ENCODE assay signal across 12 cellular contexts in genomic region chr9:84711936-84712335, GRCh38. TPM values are rescaled to one million over a fixed set of nuclear protein-coding genes. Genes with fewer than 3 reads are reported as not detected.
DNase-seq lines count a peak whose midpoint lies in the region; ATAC-seq, FAIRE-seq and TF ChIP-seq lines count a peak whose summit lies in the region.
"Had no signal": no experiment of that assay in that cellular context is flagged by ENCODE, and none has a peak within 500 bp of the region (broad histone marks: within the 10 kb centered on the region; RNA-seq: fewer than 3 reads in every experiment).

No MANE protein-coding gene starts in this region.

- H3K36me3 ChIP-seq in adrenal gland (replicated peaks in 1 of 2), result no peaks in the 10 kb centered on the region
- no peaks in the 10 kb centered on the region for H3K36me3 ChIP-seq in kidney (ENCODE audit: control insufficient read depth in 1 of 2, insufficient read depth in 2 of 2, low read length in 2 of 2)
- H3K36me3 ChIP-seq in upper lobe of left lung, result no peaks in the 10 kb centered on the region

- peaks cover 15% of the 10 kb centered on the region for H3K4me1 Mint-ChIP-seq in activated CD4-positive, alpha-beta T cell treated with anti-CD3 and anti-CD28 coated beads, Interleukin-2, amount 10 ng/mL, durations not matched to agents 7 days and 5 days

- no peak overlapping the region for H3K9ac ChIP-seq in kidney (ENCODE audit: low read length in 2 of 2)

- H3K36me3 Mint-ChIP-seq in activated CD4-positive, alpha-beta T cell treated with anti-CD3 and anti-CD28 coated beads, Interleukin-2, amount 10 ng/mL, durations not matched to agents 7 days and 5 days (ENCODE audit: low read depth), result no peaks in the 10 kb centered on the region

- no peak overlapping the region for H3K4me3 Mint-ChIP-seq in activated CD4-positive, alpha-beta T cell treated with anti-CD3 and anti-CD28 coated beads, Interleukin-2, amount 10 ng/mL, durations not matched to agents 7 days and 5 days
- H3K4me3 Mint-ChIP-seq: stimulated activated naive CD8-positive, alpha-beta T cell treated with anti-CD3 and anti-CD28 coated beads, Interleukin-15, Interleukin-2, amounts not matched to agents 100 ng/mL and 50 ng/mL, for 24 hours had no signal

- H3K27me3 ChIP-seq in adrenal gland (no peaks in the 10 kb centered on the region), upper lobe of left lung (no peaks in the 10 kb centered on the region)

- no peaks in the 10 kb centered on the region for H3K9me3 Mint-ChIP-seq in activated CD4-positive, alpha-beta T cell treated with anti-CD3 and anti-CD28 coated beads, Interleukin-2, amount 10 ng/mL, durations not matched to agents 7 days and 5 days
- H3K9me3 Mint-ChIP-seq: stimulated activated naive CD8-positive, alpha-beta T cell treated with anti-CD3 and anti-CD28 coated beads, Interleukin-15, Interleukin-2, amounts not matched to agents 100 ng/mL and 50 ng/mL, for 24 hours had no signal

- POLR2A ChIA-PET in activated CD4-positive, alpha-beta T cell treated with anti-CD3 and anti-CD28 coated beads, Interleukin-2, amount 10 ng/mL, durations not matched to agents 7 days and 5 days (lab: Charles Lee), result no interaction called here

- no peak overlapping the region for H3K27ac Mint-ChIP-seq in activated CD4-positive, alpha-beta T cell treated with anti-CD3 and anti-CD28 coated beads, Interleukin-2, amount 10 ng/mL, durations not matched to agents 7 days and 5 days
- H3K27ac Mint-ChIP-seq: stimulated activated naive CD8-positive, alpha-beta T cell treated with anti-CD3 and anti-CD28 coated beads, Interleukin-15, Interleukin-2, amounts not matched to agents 100 ng/mL and 50 ng/mL, for 24 hours had no signal

- TF ChIP-seq CTCF in adrenal gland (IDR thresholded peaks at IDR 0.05), result no peak
- no peak for TF ChIP-seq CTCF in kidney (IDR thresholded peaks at IDR 0.05; ENCODE audit: borderline replicate concordance, extremely low read depth, insufficient read depth)
- TF ChIP-seq CTCF in upper lobe of left lung (IDR thresholded peaks at IDR 0.05), result no peak

- H3K9me3 ChIP-seq in adrenal gland (replicated peaks in 1 of 3) (no peaks in the 10 kb centered on the region), kidney (ENCODE audit: control insufficient read depth in 1 of 2, low read length in 2 of 2) (no peaks in the 10 kb centered on the region), upper lobe of left lung (no peaks in the 10 kb centered on the region)

- H3K4me1 ChIP-seq in adrenal gland (replicated peaks in 1 of 2) (peaks cover 0 to 6% of the 10 kb centered on the region in 2 donors), kidney (ENCODE audit: control insufficient read depth in 1 of 2, insufficient read depth in 1 of 2, low read depth in 1 of 2, low read length in 2 of 2) (no peaks in the 10 kb centered on the region), upper lobe of left lung (no peaks in the 10 kb centered on the region)

- H3K27ac ChIP-seq in adrenal gland (peak overlapping the region in 2 of 5 donors; percentile 23 to 43), kidney (ENCODE audit: low read depth in 2 of 2, low read length in 2 of 2) (no peak overlapping the region), upper lobe of left lung (no peak overlapping the region)

- WGBS in adrenal gland, 4 donors, result 46 to 69% (median 58%) methylated on average over 6 of the region's 6 CpGs
- 83 to 84% methylated on average over 6 of the region's 6 CpGs for WGBS in upper lobe of left lung, 2 donors

- H3K4me3 ChIP-seq in adrenal gland (no peak overlapping the region), kidney (ENCODE audit: low read length in 2 of 2) (no peak overlapping the region), upper lobe of left lung (no peak overlapping the region)

- no peak for TF ChIP-seq EP300 in upper lobe of left lung (IDR thresholded peaks at IDR 0.05)

- CTCF ChIA-PET in activated CD4-positive, alpha-beta T cell treated with anti-CD3 and anti-CD28 coated beads, Interleukin-2, amount 10 ng/mL, durations not matched to agents 7 days and 5 days (lab: Charles Lee), result interaction anchor here (0.6 kb wide), 1 partner anchor 1947 kb away, joined by 3 read pairs; no protein-coding TSS in a partner anchor

- no peak for ATAC-seq in upper lobe of left lung (ENCODE audit: low FRiP score in 2 of 2)
- no peak for ATAC-seq in HG03520 (IDR thresholded peaks at IDR 0.05; ENCODE audit: unreplicated experiment)

- peaks cover 3% of the 10 kb centered on the region for H3K27me3 Mint-ChIP-seq in activated CD4-positive, alpha-beta T cell treated with anti-CD3 and anti-CD28 coated beads, Interleukin-2, amount 10 ng/mL, durations not matched to agents 7 days and 5 days

- DNase-seq in C1 segment of cervical spinal cord (lab: John Stamatoyannopoulos, UW), result peak in 8 of 14 donors; percentile 22 to 84 (median 47)
- DNase-seq in LHCN-M2 (ENCODE audit: low read depth), result peak; percentile 4
- DNase-seq in adrenal gland, result peak; percentile 54 to 91 (median 71)
- DNase-seq in kidney, result peak; percentile 75
- no peak for DNase-seq in upper lobe of left lung
- no peak for DNase-seq in stimulated activated CD4-positive, alpha-beta T cell treated with anti-CD3 and anti-CD28 coated beads, Interleukin-4, amount 100 ng/mL, for 24 hours
- no peak for DNase-seq in activated CD4-positive, alpha-beta T cell treated with anti-CD3 and anti-CD28 coated beads, Interleukin-2, amount 10 ng/mL, durations not matched to agents 7 days and 5 days
- DNase-seq: activated CD4-positive, CD25-positive, alpha-beta regulatory T cell; aorta; GDM1 had no signal

- intact Hi-C loops in adrenal gland (cut with DNase I), result no loop called here
- intact Hi-C loops in kidney (cut with DNase I), result no loop called here

- FAIRE-seq in kidney (lab: Jason Lieb, UNC), result no peak

- no peak for TF ChIP-seq POLR2A in adrenal gland (IDR thresholded peaks at IDR 0.05)
- TF ChIP-seq POLR2A in upper lobe of left lung (IDR thresholded peaks at IDR 0.05), result no peak

RNA-seq across cellular contexts. Expression of gene NTRK2, which starts 42.4 kb away (rescaled TPM):
- not detected in 2 replicates for total RNA-seq in LHCN-M2 (2014; rRNA removed)
- polyA plus RNA-seq in LHCN-M2 (2012), result not detected
- 1 to 10 TPM in 6 of 8 donors, under 1 TPM in 2; 0.43 to 5.6 (median 1.8) TPM for total RNA-seq in adrenal gland
- polyA plus RNA-seq in adrenal gland, result 1 to 10 TPM; 1.2 to 2.6 (median 2.5) TPM
- 41.2 TPM for total RNA-seq in kidney
- polyA plus RNA-seq in kidney (ENCODE audit: insufficient read depth, low read depth, low replicate concordance), result 20.0 TPM
- total RNA-seq in upper lobe of left lung, result 10 to 100 TPM in 1 of 6 donors, 1 to 10 TPM in 3, under 1 TPM in 2; 0.30 to 16.8 (median 2.6) TPM
- 1 to 10 TPM; 1.8 to 2.3 TPM for total RNA-seq in activated CD4-positive, alpha-beta T cell treated with anti-CD3 and anti-CD28 coated beads, Interleukin-2, amount 10 ng/mL, durations not matched to agents 7 days and 5 days

Comparison
In these comparisons a context has a peak if more than half of its experiments do, and no peak if none do; other contexts are left out.
1. DNase-seq: peak in C1 segment of cervical spinal cord (8 of 14), LHCN-M2 (single experiment), adrenal gland (7 of 7) and kidney (single experiment); none in upper lobe of left lung (0 of 2), stimulated activated CD4-positive, alpha-beta T cell treated with anti-CD3 and anti-CD28 coated beads, Interleukin-4, amount 100 ng/mL, for 24 hours (single experiment) and activated CD4-positive, alpha-beta T cell treated with anti-CD3 and anti-CD28 coated beads, Interleukin-2, amount 10 ng/mL, durations not matched to agents 7 days and 5 days (single experiment).